Comparison of ENCODE assay signal across 12 cellular contexts in genomic region chr3:194514626-194515025, GRCh38.
"Had no signal": no experiment of that assay in that cellular context is flagged by ENCODE, and none has a peak within 500 bp of the region (broad histone marks: within the 10 kb centered on the region; RNA-seq: fewer than 3 reads in every experiment).

No MANE protein-coding gene starts in this region.

- H3K27ac Mint-ChIP-seq: activated T-helper 2 cell treated with anti-CD3 and anti-CD28 coated beads, Interferon-gamma antibody, Interleukin-2, Interleukin-4, amounts not matched to agents 10 μg/mL and 5 μg/mL and 100 μg/mL, durations not matched to agents 14 hours and 24 hours and 36 hours had no signal

- DNase-seq: activated CD4-positive, alpha-beta T cell treated with anti-CD3 and anti-CD28 coated beads for 48 hours; activated naive CD4-positive, alpha-beta T cell treated with anti-CD3 and anti-CD28 coated beads, Interleukin-2, amount 50 U/mL, for 16 hours; activated T-cell treated with anti-CD3 and anti-CD28 coated beads for 4 hours; psoas muscle; sigmoid colon; stimulated activated CD4-positive, alpha-beta T cell treated with anti-CD3 and anti-CD28 coated beads, Interleukin-2, amount 100 ng/mL, for 24 hours; stimulated activated naive CD4-positive, alpha-beta T cell treated with Interleukin-2 at 50 U/mL for 16 hours; WERI-Rb-1 had no signal

- H3K27ac ChIP-seq: adrenal gland, hepatocyte, psoas muscle, sigmoid colon, suprapubic skin, WERI-Rb-1 had no signal

- H3K4me2 ChIP-seq: hepatocyte had no signal

- H3K79me2 ChIP-seq: hepatocyte had no signal

- H2AFZ ChIP-seq: hepatocyte had no signal

- H3K36me3 ChIP-seq: adrenal gland, sigmoid colon, suprapubic skin, WERI-Rb-1 had no signal

- H3K9me3 ChIP-seq: adrenal gland, psoas muscle, sigmoid colon, suprapubic skin had no signal

- H3K27me3 ChIP-seq: adrenal gland, hepatocyte, sigmoid colon, suprapubic skin had no signal

- H3K4me3 ChIP-seq: adrenal gland, hepatocyte, psoas muscle, sigmoid colon, suprapubic skin had no signal

- ATAC-seq: psoas muscle had no signal

- H3K4me1 ChIP-seq: adrenal gland, psoas muscle, sigmoid colon, suprapubic skin had no signal
